Comparison of ENCODE assay signal across 8 cellular contexts in genomic region chr2:84788498-84788897, GRCh38.
"Had no signal": no experiment of that assay in that cellular context is flagged by ENCODE, and none has a peak within 500 bp of the region (broad histone marks: within the 10 kb centered on the region; RNA-seq: fewer than 3 reads in every experiment).

No MANE protein-coding gene starts in this region.

- H3K4me3 ChIP-seq: GM23248, HAP-1 had no signal

- H3K36me3 ChIP-seq: HAP-1 had no signal

- H3K9me3 ChIP-seq: HAP-1 had no signal

- H3K4me1 ChIP-seq: HAP-1 had no signal

- H3K27ac ChIP-seq: GM23248, HL-60 had no signal

- DNase-seq: GM23248, GOT3, H7, HFFc6 had no signal

- ATAC-seq: HCT116, HepG2 had no signal
